ENCODE assay signal across 32 cellular contexts in genomic region chr6:148068391-148068790, GRCh38.
"Had no signal": no experiment of that assay in that cellular context is flagged by ENCODE, and none has a peak within 500 bp of the region (broad histone marks: within the 10 kb centered on the region; RNA-seq: fewer than 3 reads in every experiment).

No MANE protein-coding gene starts in this region.

- H3K36me3 Mint-ChIP-seq: activated naive CD4-positive, alpha-beta T cell treated with anti-CD3 and anti-CD28 coated beads, Interleukin-2, amount 10 ng/mL, durations not matched to agents 7 days and 5 days; activated naive CD8-positive, alpha-beta T cell; brain had no signal

- DNase-seq: activated CD4-positive, alpha-beta T cell treated with anti-CD3 and anti-CD28 coated beads for 36 hours; activated CD4-positive, alpha-beta T cell treated with anti-CD3 and anti-CD28 coated beads, Interleukin-2, amount 10 ng/mL, durations not matched to agents 7 days and 5 days; activated CD4-positive, alpha-beta T cell treated with anti-CD3 and anti-CD28 coated beads, Interleukin-2, amount 50 U/mL, for 48 hours; activated CD8-positive, alpha-beta T cell treated with anti-CD3 and anti-CD28 coated beads, Interleukin-2, amount 10 ng/mL, durations not matched to agents 7 days and 5 days; activated effector memory CD4-positive, alpha-beta T cell treated with Interleukin-2 at 50 U/mL for 16 hours; activated naive CD4-positive, alpha-beta T cell treated with anti-CD3 and anti-CD28 coated beads, Interleukin-2, amount 10 ng/mL, durations not matched to agents 7 days and 5 days; activated naive CD8-positive, alpha-beta T cell treated with anti-CD3 and anti-CD28 coated beads, Interleukin-2, amount 50 U/mL, for 24 hours; activated T-cell treated with anti-CD3 and anti-CD28 coated beads, Interleukin-2, amount 50 U/mL, for 48 hours; anterior cingulate cortex; central memory CD4-positive, alpha-beta T cell; MG63; NCI-H1048; NCI-H1105 treated with DMSO at 0.1 percent for 48 hours; NCI-H1436; NCI-H187; NCI-H2029 treated with DMSO at 0.1 percent for 48 hours; NCI-H2107; NCI-H2171; NCI-H510A; NCI-H526; NCI-H748 treated with DMSO at 0.1 percent for 48 hours; NK-92 treated with Interleukin-12 subunit alpha and Interleukin-12 subunit beta, amount 100 ng/mL, for 24 hours; PC-3; Peyer's patch; SIG-M5 had no signal

- H3K9me3 ChIP-seq: Peyer's patch had no signal

- H3K4me3 Mint-ChIP-seq: activated CD4-positive, alpha-beta T cell treated with anti-CD3 and anti-CD28 coated beads for 36 hours; activated CD4-positive, alpha-beta T cell treated with anti-CD3 and anti-CD28 coated beads, Interleukin-2, amount 10 ng/mL, durations not matched to agents 7 days and 5 days; activated CD8-positive, alpha-beta T cell treated with anti-CD3 and anti-CD28 coated beads, Interleukin-2, amount 10 ng/mL, durations not matched to agents 7 days and 5 days; activated naive CD4-positive, alpha-beta T cell treated with anti-CD3 and anti-CD28 coated beads, Interleukin-2, amount 10 ng/mL, durations not matched to agents 7 days and 5 days; activated naive CD8-positive, alpha-beta T cell; activated naive CD8-positive, alpha-beta T cell treated with anti-CD3 and anti-CD28 coated beads, Interleukin-2, amount 50 U/mL, for 24 hours; brain; T-helper 1 cell treated with Interleukin-12 subunit alpha and Interleukin-12 subunit beta and Interleukin-4 antibody, amounts not matched to agents 30 μg/mL and 1 μg/mL, for 36 hours; T-helper 2 cell treated with Interferon-gamma antibody and Interleukin-4, amounts not matched to agents 5 μg/mL and 100 μg/mL, for 36 hours; WTC11 had no signal

- H3K27me3 Mint-ChIP-seq: activated CD4-positive, alpha-beta T cell treated with anti-CD3 and anti-CD28 coated beads, Interleukin-2, amount 10 ng/mL, durations not matched to agents 7 days and 5 days; activated naive CD4-positive, alpha-beta T cell treated with anti-CD3 and anti-CD28 coated beads, Interleukin-2, amount 10 ng/mL, durations not matched to agents 7 days and 5 days; activated naive CD8-positive, alpha-beta T cell; activated naive CD8-positive, alpha-beta T cell treated with anti-CD3 and anti-CD28 coated beads, Interleukin-2, amount 50 U/mL, for 24 hours; brain had no signal

- H3K4me1 Mint-ChIP-seq: activated CD4-positive, alpha-beta T cell treated with anti-CD3 and anti-CD28 coated beads for 36 hours; activated CD4-positive, alpha-beta T cell treated with anti-CD3 and anti-CD28 coated beads, Interleukin-2, amount 10 ng/mL, durations not matched to agents 7 days and 5 days; activated naive CD4-positive, alpha-beta T cell treated with anti-CD3 and anti-CD28 coated beads, Interleukin-2, amount 10 ng/mL, durations not matched to agents 7 days and 5 days; activated naive CD8-positive, alpha-beta T cell treated with anti-CD3 and anti-CD28 coated beads, Interleukin-2, amount 50 U/mL, for 24 hours had no signal

- H3K36me3 ChIP-seq: MG63, Peyer's patch had no signal

- H3K4me1 ChIP-seq: Peyer's patch had no signal

- H3K9me3 Mint-ChIP-seq: activated CD4-positive, alpha-beta T cell treated with anti-CD3 and anti-CD28 coated beads, Interleukin-2, amount 10 ng/mL, durations not matched to agents 7 days and 5 days had no signal

- H3K27ac Mint-ChIP-seq: activated CD4-positive, alpha-beta T cell treated with anti-CD3 and anti-CD28 coated beads for 36 hours; activated CD4-positive, alpha-beta T cell treated with anti-CD3 and anti-CD28 coated beads, Interleukin-2, amount 10 ng/mL, durations not matched to agents 7 days and 5 days; activated CD8-positive, alpha-beta T cell treated with anti-CD3 and anti-CD28 coated beads, Interleukin-2, amount 10 ng/mL, durations not matched to agents 7 days and 5 days; activated naive CD4-positive, alpha-beta T cell treated with anti-CD3 and anti-CD28 coated beads, Interleukin-2, amount 10 ng/mL, durations not matched to agents 7 days and 5 days; activated naive CD8-positive, alpha-beta T cell; activated naive CD8-positive, alpha-beta T cell treated with anti-CD3 and anti-CD28 coated beads, Interleukin-2, amount 50 U/mL, for 24 hours; T-helper 1 cell treated with Interleukin-12 subunit alpha and Interleukin-12 subunit beta and Interleukin-4 antibody, amounts not matched to agents 30 μg/mL and 1 μg/mL, for 36 hours; T-helper 2 cell treated with Interferon-gamma antibody and Interleukin-4, amounts not matched to agents 5 μg/mL and 100 μg/mL, for 36 hours; WTC11 had no signal

- H3K27me3 ChIP-seq: MG63, Peyer's patch had no signal

- H3K4me3 ChIP-seq: MG63, Peyer's patch had no signal

- FAIRE-seq: TTC549 had no signal

- H3K27ac ChIP-seq: Peyer's patch, RWPE1 had no signal
